ENCODE assay signal across 8 cellular contexts in the genomic region with DNA sequence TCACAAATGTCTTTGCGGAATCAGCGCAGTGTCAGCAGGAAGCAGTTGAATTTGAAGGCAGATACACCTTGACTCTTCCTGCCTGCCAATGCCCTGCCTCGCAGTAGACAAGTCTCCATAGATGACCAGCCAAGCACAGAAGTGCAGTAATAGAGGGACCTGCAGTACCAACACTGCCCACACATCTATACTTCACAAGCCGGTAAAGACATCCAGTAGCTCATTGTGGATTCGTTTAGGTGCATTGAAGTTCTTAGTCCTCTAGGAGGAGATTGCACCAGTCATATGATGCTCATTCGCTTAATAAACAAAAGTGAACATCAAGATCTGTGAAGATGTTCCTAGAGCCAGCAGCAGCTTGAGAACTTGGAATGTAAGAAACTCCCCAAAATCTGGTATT. TPM values are rescaled to one million over a fixed set of nuclear protein-coding genes. Genes with fewer than 3 reads are reported as not detected.
DNase-seq lines count a peak whose midpoint lies in the region; ATAC-seq and TF ChIP-seq lines count a peak whose summit lies in the region.

No MANE protein-coding gene starts in this region.

- H3K36me3 ChIP-seq in testis (ENCODE audit: low read depth, missing control alignments), result no peaks in the 10 kb centered on the region

- no peak overlapping the region for H3K27ac Mint-ChIP-seq in chondrocyte (ENCODE audit: unreplicated experiment)

- no peak for TF ChIP-seq POLR2A in testis (IDR thresholded peaks at IDR 0.05)

- TF ChIP-seq CTCF in GM12874 (IDR thresholded peaks at IDR 0.05; ENCODE audit: insufficient read depth, low read depth, low read length) (peak; percentile 57; the same call in 1 of the 2 replicates), chondrocyte (IDR thresholded peaks at IDR 0.05) (peak; percentile 44), testis (IDR thresholded peaks at IDR 0.05) (peak in 2 of 3 experiments; percentile 12 to 34)

- DNase-seq in chondrocyte (ENCODE audit: low spot score), result no peak
- DNase-seq in testis, result no peak
- DNase-seq in NCI-H1436 treated with DMSO at 0.1 percent for 48 hours (lab: John Stamatoyannopoulos, UW), result no peak
- no peak for DNase-seq in caudate nucleus (lab: John Stamatoyannopoulos, UW)
- DNase-seq in NCI-H1417 treated with DMSO at 0.1 percent for 48 hours (lab: John Stamatoyannopoulos, UW), result no peak

- peak; percentile 82 for ATAC-seq in GM21447 (IDR thresholded peaks at IDR 0.05; ENCODE audit: unreplicated experiment)
- peak; percentile 81 for ATAC-seq in HG03565 (IDR thresholded peaks at IDR 0.05; ENCODE audit: unreplicated experiment)

- H3K4me3 ChIP-seq in testis, result no peak overlapping the region

- H3K36me3 Mint-ChIP-seq in chondrocyte (ENCODE audit: low read depth), result no peaks in the 10 kb centered on the region

- intact Hi-C loops in testis (cut with DNase I; ENCODE audit: low total_unique reads), result no loop called here

- no peaks in the 10 kb centered on the region for H3K27me3 ChIP-seq in testis

- peaks cover 7% of the 10 kb centered on the region for H3K4me1 Mint-ChIP-seq in chondrocyte (ENCODE audit: low read depth)

- no peaks in the 10 kb centered on the region for H3K9me3 Mint-ChIP-seq in chondrocyte (ENCODE audit: low read depth)

- WGBS in testis, 2 donors, result 79 to 83% methylated on average over 6 of the region's 6 CpGs

- peaks cover 74% of the 10 kb centered on the region for H3K27me3 Mint-ChIP-seq in chondrocyte (ENCODE audit: low read depth)

- no peaks in the 10 kb centered on the region for H3K9me3 ChIP-seq in testis

- H3K27ac ChIP-seq in testis (no peak overlapping the region), caudate nucleus (ENCODE audit: low read depth, low read length) (no peak overlapping the region)

- no peaks in the 10 kb centered on the region for H3K4me1 ChIP-seq in testis

- H3K4me3 Mint-ChIP-seq in chondrocyte (ENCODE audit: unreplicated experiment), result no peak overlapping the region

RNA-seq across cellular contexts. Expression of gene IFNA2, which starts 7.1 kb away (rescaled TPM):
- total RNA-seq in chondrocyte (not detected in 3 replicates), testis (1 to 10 TPM; 1.2 to 1.3 TPM)
- polyA plus RNA-seq in testis (ENCODE audit: insufficient read depth, low read depth, low replicate concordance), result not detected

RNA-seq across cellular contexts. Expression of gene IFNA8, which starts 16.6 kb away (rescaled TPM):
- not detected in 3 replicates for total RNA-seq in chondrocyte
- total RNA-seq in testis, result not detected
- polyA plus RNA-seq in testis (ENCODE audit: insufficient read depth, low read depth, low replicate concordance), result not detected

RNA-seq across cellular contexts. Expression of gene IFNA13, which starts 24.4 kb away (rescaled TPM):
- not detected in 3 replicates for total RNA-seq in chondrocyte
- total RNA-seq in testis, result 1 to 10 TPM in 1 of 2 donors, under 1 TPM in 1; 0.63 to 1.9 TPM
- polyA plus RNA-seq in testis (ENCODE audit: insufficient read depth, low read depth, low replicate concordance), result not detected

RNA-seq across cellular contexts. Expression of gene IFNA6, which starts 41.6 kb away (rescaled TPM):
- total RNA-seq in chondrocyte (not detected in 3 replicates), testis (under 1 TPM in 1 of 2 donors, not detected in 1; 0.39 TPM)
- not detected for polyA plus RNA-seq in testis (ENCODE audit: insufficient read depth, low read depth, low replicate concordance)

RNA-seq across cellular contexts. Expression of gene IFNA1, which starts 48.0 kb away (rescaled TPM):
- total RNA-seq in chondrocyte, result not detected in 3 replicates
- total RNA-seq in testis, result not detected
- not detected for polyA plus RNA-seq in testis (ENCODE audit: insufficient read depth, low read depth, low replicate concordance)
